ENCODE assay signal across 11 cellular contexts in genomic region chr20:41392871-41393704, GRCh38. TPM values are rescaled to one million over a fixed set of nuclear protein-coding genes. Genes with fewer than 3 reads are reported as not detected.
DNase-seq lines count a peak whose midpoint lies in the region; ATAC-seq and TF ChIP-seq lines count a peak whose summit lies in the region.
"Had no signal": no experiment of that assay in that cellular context is flagged by ENCODE, and none has a peak within 500 bp of the region (broad histone marks: within the 10 kb centered on the region; RNA-seq: fewer than 3 reads in every experiment).

No MANE protein-coding gene starts in this region.

- TF ChIP-seq CTCF in chondrocyte (IDR thresholded peaks at IDR 0.05) = no peak
- TF ChIP-seq CTCF in upper lobe of right lung (IDR thresholded peaks at IDR 0.05) = no peak
- no peak for TF ChIP-seq CTCF in colonic mucosa (IDR thresholded peaks at IDR 0.05)

- peaks cover 29% of the 10 kb centered on the region for H3K79me1 ChIP-seq in trophoblast cell (ENCODE audit: low read length)

- peak overlapping the region; percentile 1 for H4K8ac ChIP-seq in trophoblast cell (ENCODE audit: low read depth, low read length)

- no peaks in the 10 kb centered on the region for H3K9me3 Mint-ChIP-seq in chondrocyte (ENCODE audit: low read depth)

- peak overlapping the region; percentile 26 for H2BK120ac ChIP-seq in trophoblast cell (ENCODE audit: insufficient read depth, low read length, poor library complexity)

- no peaks in the 10 kb centered on the region for H3K36me3 Mint-ChIP-seq in chondrocyte (ENCODE audit: low read depth)

- WGBS in trophoblast cell (ENCODE audit: extremely low coverage, insufficient coverage, insufficient read length) = no CpG with 5 or more reads among the region's 12 CpGs

- H3K14ac ChIP-seq in trophoblast cell (ENCODE audit: low read length) = peak overlapping the region; percentile 1

- H4K12ac ChIP-seq in trophoblast cell (ENCODE audit: low read depth, low read length) = no peak overlapping the region

- H3K27ac ChIP-seq in trophoblast cell (ENCODE audit: low read depth, low read length) (peak overlapping the region; percentile 95), upper lobe of right lung (no peak overlapping the region), colonic mucosa (no peak overlapping the region)

- ATAC-seq in left ventricle myocardium superior (peak; percentile 89), GM21367 (IDR thresholded peaks at IDR 0.05; ENCODE audit: unreplicated experiment) (no peak), upper lobe of right lung (no peak)

- H3K9me3 ChIP-seq in trophoblast cell (ENCODE audit: insufficient read depth, low read depth, low read length) (peaks cover 1% of the 10 kb centered on the region), upper lobe of right lung (no peaks in the 10 kb centered on the region), colonic mucosa (no peaks in the 10 kb centered on the region)

- no peak overlapping the region for H2AK5ac ChIP-seq in trophoblast cell (ENCODE audit: low read length)

- H3K27me3 ChIP-seq in trophoblast cell (ENCODE audit: insufficient read depth, low read length) (no peaks in the 10 kb centered on the region), upper lobe of right lung (no peaks in the 10 kb centered on the region), colonic mucosa (no peaks in the 10 kb centered on the region)

- H3K36me3 ChIP-seq in trophoblast cell (ENCODE audit: control insufficient read depth in 1 of 2, insufficient read depth in 2 of 2, low read length in 2 of 2) (no peaks in the 10 kb centered on the region), upper lobe of right lung (no peaks in the 10 kb centered on the region), colonic mucosa (no peaks in the 10 kb centered on the region)

- no peaks in the 10 kb centered on the region for H3K27me3 Mint-ChIP-seq in chondrocyte (ENCODE audit: low read depth)

- peak overlapping the region; percentile 28 for H2BK12ac ChIP-seq in trophoblast cell (ENCODE audit: low read length)

- peak overlapping the region; percentile 2 for H3K4me2 ChIP-seq in trophoblast cell (ENCODE audit: low read length)

- H3K23ac ChIP-seq in trophoblast cell (ENCODE audit: low read length) = no peak overlapping the region

- DNase-seq in EL (peak; percentile 38), chondrocyte (ENCODE audit: low spot score) (no peak), left ventricle myocardium superior (peak; percentile 85), trophoblast cell (peak; percentile 95 to 99), UCSD-AML1 (lab: John Stamatoyannopoulos, UW; ENCODE audit: unreplicated experiment) (no peak), upper lobe of right lung (no peak), colonic mucosa (no peak)
- DNase-seq: activated T-cell treated with anti-CD3 and anti-CD28 coated beads, Interleukin-2, amount 50 U/mL, for 1 hour; NCI-H2171 had no signal

- no peaks in the 10 kb centered on the region for H3K79me2 ChIP-seq in trophoblast cell (ENCODE audit: control insufficient read depth, insufficient read depth, low read length, poor library complexity)

- H3K4me1 Mint-ChIP-seq in chondrocyte (ENCODE audit: low read depth) = peaks cover 11% of the 10 kb centered on the region

- H3K4ac ChIP-seq in trophoblast cell (ENCODE audit: low read depth, low read length) = no peak overlapping the region

- intact Hi-C loops in left ventricle myocardium superior (cut with micrococcal nuclease) (no loop called here), upper lobe of right lung (cut with DNase I) (no loop called here), colonic mucosa (cut with DNase I) (no loop called here)

- no peak overlapping the region for H2BK5ac ChIP-seq in trophoblast cell (ENCODE audit: low read depth, low read length, poor library complexity)

- peak overlapping the region; percentile 41 for H4K91ac ChIP-seq in trophoblast cell (ENCODE audit: low read depth, low read length)

- no peak overlapping the region for H3K4me3 ChIP-seq in trophoblast cell (ENCODE audit: low read depth, low read length)
- no peak overlapping the region for H3K4me3 ChIP-seq in upper lobe of right lung
- no peak overlapping the region for H3K4me3 ChIP-seq in colonic mucosa

- no peak overlapping the region for H3K4me3 Mint-ChIP-seq in chondrocyte (ENCODE audit: unreplicated experiment)

- peak overlapping the region; percentile 42 for H3K18ac ChIP-seq in trophoblast cell (ENCODE audit: low read length)

- no peak overlapping the region for H3K9ac ChIP-seq in trophoblast cell (ENCODE audit: low read length)
- no peak overlapping the region for H3K9ac ChIP-seq in colonic mucosa (ENCODE audit: low read depth in 2 of 2, low read length in 2 of 2)

- no peak overlapping the region for H2AFZ ChIP-seq in trophoblast cell (ENCODE audit: insufficient read depth, low read length, poor library complexity)

- peak overlapping the region; percentile 32 for H3K27ac Mint-ChIP-seq in chondrocyte (ENCODE audit: unreplicated experiment)

- peaks cover 38 to 40% of the 10 kb centered on the region in 2 experiments for H3K4me1 ChIP-seq in trophoblast cell (ENCODE audit: control insufficient read depth in 1 of 2, insufficient read depth in 2 of 2, low read length in 2 of 2)
- no peaks in the 10 kb centered on the region for H3K4me1 ChIP-seq in upper lobe of right lung
- no peaks in the 10 kb centered on the region for H3K4me1 ChIP-seq in colonic mucosa

RNA-seq across cellular contexts. Expression of gene EMILIN3, which starts 26.5 kb away (rescaled TPM):
- total RNA-seq in chondrocyte (0.46 to 1.2 TPM (median 0.47 TPM) in 3 replicates), left ventricle myocardium superior (4.3 TPM), upper lobe of right lung (not detected), colonic mucosa (under 1 TPM; 0.20 to 0.40 TPM)
- 0.34 and 0.37 TPM in 2 replicates for polyA plus RNA-seq in trophoblast cell (2013)
- total RNA-seq: OCI-LY7 had no signal

RNA-seq across cellular contexts. Expression of gene LPIN3, which starts 52.5 kb away (rescaled TPM):
- total RNA-seq in chondrocyte (3.3 to 5.1 TPM (median 3.5 TPM) in 3 replicates), left ventricle myocardium superior (22.9 TPM), upper lobe of right lung (18.4 TPM), colonic mucosa (10 to 100 TPM; 46.2 to 65.3 TPM)
- 6.5 TPM in 2 replicates for polyA plus RNA-seq in trophoblast cell (2013)

Comparison
In these comparisons a context has a peak if more than half of its experiments do, and no peak if none do; other contexts are left out.
1. DNase-seq: peak in EL (single experiment), left ventricle myocardium superior (single experiment) and trophoblast cell (2 of 2); none in chondrocyte (single experiment), UCSD-AML1 (single experiment), upper lobe of right lung (single experiment) and colonic mucosa (single experiment).